In the genomic region with DNA sequence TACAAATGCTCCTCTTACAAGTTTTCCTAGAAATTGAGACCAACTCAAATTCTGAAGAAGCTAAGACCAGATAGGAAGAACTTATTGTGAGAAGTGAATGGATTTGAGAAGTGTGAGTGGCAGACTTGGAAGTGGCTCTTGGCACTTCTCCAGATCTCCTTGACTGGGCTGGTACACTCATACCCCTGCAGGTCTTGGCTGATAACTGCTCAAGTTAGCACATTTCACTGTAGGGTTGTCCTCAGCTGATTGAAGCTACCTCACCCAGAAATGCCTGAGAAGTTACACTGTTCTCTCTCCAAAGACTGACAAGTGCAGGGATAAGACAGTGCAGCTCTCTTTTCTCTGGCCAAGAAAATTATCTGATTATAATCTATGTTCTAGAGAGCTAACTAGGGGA, we compare ENCODE assay signal across 12 cellular contexts. TPM values are rescaled to one million over a fixed set of nuclear protein-coding genes. Genes with fewer than 3 reads are reported as not detected.
DNase-seq lines count a peak whose midpoint lies in the region; ATAC-seq, FAIRE-seq and TF ChIP-seq lines count a peak whose summit lies in the region.
"Had no signal": no experiment of that assay in that cellular context is flagged by ENCODE, and none has a peak within 500 bp of the region (broad histone marks: within the 10 kb centered on the region; RNA-seq: fewer than 3 reads in every experiment).

No MANE protein-coding gene starts in this region.

- DNase-seq in Jurkat, Clone E6-1 (ENCODE audit: low read depth, low spot score) = peak; percentile 4
- DNase-seq in GM12878 (ENCODE audit: low read depth, low spot score) (no peak), lung (ENCODE audit: low spot score) (peak; percentile 59), NCI-H2029 (lab: John Stamatoyannopoulos, UW) (no peak), ovary (no peak), GDM1 (lab: John Stamatoyannopoulos, UW) (no peak)
- no peak for DNase-seq in CD8-positive, alpha-beta memory T cell
- DNase-seq: activated naive CD8-positive, alpha-beta T cell treated with anti-CD3 and anti-CD28 coated beads, Interleukin-2, amount 10 ng/mL, durations not matched to agents 7 days and 5 days; CD8-positive, alpha-beta T cell; naive thymus-derived CD4-positive, alpha-beta T cell had no signal

- H3K4me3 Mint-ChIP-seq in CD8-positive, alpha-beta memory T cell = no peak overlapping the region
- H3K4me3 Mint-ChIP-seq: activated naive CD8-positive, alpha-beta T cell treated with anti-CD3 and anti-CD28 coated beads, Interleukin-2, amount 10 ng/mL, durations not matched to agents 7 days and 5 days; CD8-positive, alpha-beta T cell; naive thymus-derived CD4-positive, alpha-beta T cell had no signal

- CTCF ChIA-PET in GM12878 (lab: Yijun Ruan, JAX) = interaction anchor here (0.8 to 3.2 kb wide), 11 partner anchors 10 to 375 kb away, joined by 3 to 21 read pairs (median 7); a partner anchor contains a TSS
- CTCF ChIA-PET in CD8-positive, alpha-beta memory T cell (lab: Charles Lee) = interaction anchor here (1.6 kb wide), 1 partner anchor 16 kb away, joined by 6 read pairs; a partner anchor contains a TSS

- no peaks in the 10 kb centered on the region for H3K36me3 Mint-ChIP-seq in CD8-positive, alpha-beta memory T cell
- H3K36me3 Mint-ChIP-seq: CD8-positive, alpha-beta T cell had no signal

- H3K27ac ChIP-seq in GM12878 (ENCODE audit: control insufficient read depth, insufficient read depth) = no peak overlapping the region
- peak overlapping the region in 1 of 2 donors; percentile 50 for H3K27ac ChIP-seq in lung (ENCODE audit: low read depth in 1 of 2, low read length in 1 of 2)
- no peak overlapping the region for H3K27ac ChIP-seq in CD8-positive, alpha-beta memory T cell (ENCODE audit: low read depth, low read length)
- H3K27ac ChIP-seq in ovary = no peak overlapping the region

- H3K9me3 ChIP-seq in GM12878 (replicated peaks; ENCODE audit: control insufficient read depth, insufficient read depth, low read length) (no peaks in the 10 kb centered on the region; the same call in 2 of the 3 replicates), lung (ENCODE audit: control insufficient read depth in 2 of 2, insufficient read depth in 1 of 2, low read length in 1 of 2) (no peaks in the 10 kb centered on the region), ovary (no peaks in the 10 kb centered on the region)
- no peaks in the 10 kb centered on the region for H3K9me3 ChIP-seq in CD8-positive, alpha-beta memory T cell (ENCODE audit: low read length)

- no peaks in the 10 kb centered on the region for H3K27me3 ChIP-seq in GM12878 (replicated peaks in 1 of 2; ENCODE audit: control insufficient read depth in 2 of 2, insufficient read depth in 2 of 2, low read length in 1 of 2)
- H3K27me3 ChIP-seq in lung (ENCODE audit: control insufficient read depth, insufficient read depth) = no peaks in the 10 kb centered on the region
- no peaks in the 10 kb centered on the region for H3K27me3 ChIP-seq in CD8-positive, alpha-beta memory T cell (ENCODE audit: insufficient read depth, low read length, poor library complexity, severe bottlenecking)
- H3K27me3 ChIP-seq in ovary = no peaks in the 10 kb centered on the region

- TF ChIP-seq RAD21 in GM12878 (IDR thresholded peaks at IDR 0.05; ENCODE audit: insufficient read depth, low read depth, low read length) = no peak

- no peak for TF ChIP-seq POLR2A in GM12878 (IDR thresholded peaks at IDR 0.05; ENCODE audit: low read depth, low read length)
- TF ChIP-seq POLR2A in ovary (IDR thresholded peaks at IDR 0.05) = no peak

- no peaks in the 10 kb centered on the region for H4K20me1 ChIP-seq in GM12878 (ENCODE audit: control insufficient read depth, insufficient read depth)

- H3K4me1 ChIP-seq in GM12878 (ENCODE audit: control insufficient read depth, insufficient read depth, low read length) (no peaks in the 10 kb centered on the region), lung (ENCODE audit: control insufficient read depth in 2 of 2, insufficient read depth in 2 of 2, low read length in 2 of 2) (peaks cover 1 to 12% of the 10 kb centered on the region in 2 donors), ovary (ENCODE audit: insufficient read depth) (no peaks in the 10 kb centered on the region)
- H3K4me1 ChIP-seq in CD8-positive, alpha-beta memory T cell (ENCODE audit: insufficient read depth, low read length) = no peaks in the 10 kb centered on the region

- SMC1A ChIA-PET in GM12878 (lab: Charles Lee; ENCODE audit: uncharacterized antibody, unreplicated experiment) = interaction anchor here (0.7 to 4.3 kb wide), 17 partner anchors 10 to 129 kb away, joined by 3 to 22 read pairs (median 6); a partner anchor contains a TSS

- H2AFZ ChIP-seq in GM12878 (ENCODE audit: control insufficient read depth, low read depth, low read length) = no peak overlapping the region

- H3K36me3 ChIP-seq in GM12878 (ENCODE audit: control insufficient read depth in 2 of 2, insufficient read depth in 2 of 2, low read length in 1 of 2) (no peaks in the 10 kb centered on the region), lung (ENCODE audit: control insufficient read depth in 2 of 2, insufficient read depth in 2 of 2, low read length in 2 of 2) (no peaks in the 10 kb centered on the region), ovary (no peaks in the 10 kb centered on the region)
- no peaks in the 10 kb centered on the region for H3K36me3 ChIP-seq in CD8-positive, alpha-beta memory T cell (ENCODE audit: insufficient read depth, low read length)

- no peak for TF ChIP-seq EP300 in GM12878 (IDR thresholded peaks at IDR 0.05; ENCODE audit: borderline replicate concordance in 1 of 2, control insufficient read depth in 1 of 2, low read depth in 2 of 2, low read length in 2 of 2)
- no peak for TF ChIP-seq EP300 in ovary (IDR thresholded peaks at IDR 0.05)

- no peaks in the 10 kb centered on the region for H3K4me1 Mint-ChIP-seq in CD8-positive, alpha-beta memory T cell

- no TSS peak for BruUV-seq in GM12878 (replicated peaks; lab: Mats Ljungman, UMichigan)

- TF ChIP-seq CTCF in GM12878 (IDR thresholded peaks at IDR 0.05 in 2 of 3, conservative IDR thresholded peaks at IDR 0.05 in 1 of 3; ENCODE audit: control insufficient read depth in 2 of 3, extremely low read depth in 1 of 3, insufficient read depth in 1 of 3, low read depth in 3 of 3, low read length in 3 of 3) (no peak), lung (IDR thresholded peaks at IDR 0.05; ENCODE audit: control extremely low read depth, extremely low read depth) (no peak), ovary (IDR thresholded peaks at IDR 0.05) (no peak)

- intact Hi-C loops in GM12878 (cut with micrococcal nuclease; ENCODE audit: unreplicated experiment) = no loop called here
- intact Hi-C loops in ovary (cut with DNase I) = no loop called here

- POLR2A ChIA-PET in GM12878 (lab: Charles Lee) = interaction anchor here (0.6 to 1.1 kb wide), 2 partner anchors 10 to 257 kb away, joined by 3 to 4 read pairs; no protein-coding TSS in a partner anchor
- POLR2A ChIA-PET in CD8-positive, alpha-beta memory T cell (lab: Charles Lee) = no interaction called here

- H3K27ac Mint-ChIP-seq in CD8-positive, alpha-beta memory T cell = no peak overlapping the region
- H3K27ac Mint-ChIP-seq: activated naive CD8-positive, alpha-beta T cell treated with anti-CD3 and anti-CD28 coated beads, Interleukin-2, amount 10 ng/mL, durations not matched to agents 7 days and 5 days; CD8-positive, alpha-beta T cell; naive thymus-derived CD4-positive, alpha-beta T cell had no signal

- RAD21 ChIA-PET in GM12878 (lab: Charles Lee; ENCODE audit: unreplicated experiment) = interaction anchor here (0.8 to 3.0 kb wide), 12 partner anchors 9 to 113 kb away, joined by 3 to 23 read pairs (median 5); a partner anchor contains a TSS

- peak; percentile 16 for ATAC-seq in GM18868 (IDR thresholded peaks at IDR 0.05; ENCODE audit: unreplicated experiment)
- ATAC-seq in GM12878 = peak; percentile 52
- ATAC-seq in lung (ENCODE audit: insufficient read depth, low FRiP score) = no peak
- ATAC-seq: CD8-positive, alpha-beta T cell; naive thymus-derived CD4-positive, alpha-beta T cell had no signal

- no peak overlapping the region for H3K4me3 ChIP-seq in Jurkat, Clone E6-1 (ENCODE audit: low read length)
- H3K4me3 ChIP-seq in GM12878 = no peak overlapping the region
- no peak overlapping the region for H3K4me3 ChIP-seq in lung
- no peak overlapping the region for H3K4me3 ChIP-seq in CD8-positive, alpha-beta memory T cell (ENCODE audit: low read length)
- no peak overlapping the region for H3K4me3 ChIP-seq in ovary

- H3K4me2 ChIP-seq in GM12878 (ENCODE audit: control insufficient read depth, insufficient read depth) = no peak overlapping the region

- peaks cover 1 to 3% of the 10 kb centered on the region in 2 donors for H3K27me3 Mint-ChIP-seq in CD8-positive, alpha-beta memory T cell

- FAIRE-seq in GM12878 (lab: Jason Lieb, UNC) = no peak

- H3K9me3 Mint-ChIP-seq in CD8-positive, alpha-beta memory T cell = peaks cover 0 to 4% (median 0%) of the 10 kb centered on the region in 5 donors
- H3K9me3 Mint-ChIP-seq: CD8-positive, alpha-beta T cell had no signal

- no peaks in the 10 kb centered on the region for H3K79me2 ChIP-seq in GM12878 (ENCODE audit: control insufficient read depth, insufficient read depth, low read length)

- in situ Hi-C loops in GM12878 (cut with MboI) = no loop called here

- no peak overlapping the region for H3K9ac ChIP-seq in GM12878 (ENCODE audit: control insufficient read depth, insufficient read depth, low read length)

RNA-seq across cellular contexts. Expression of a gene that starts 16.5 kb away (rescaled TPM):
- not detected for polyA plus RNA-seq in Jurkat, Clone E6-1 (2012; ENCODE audit: insufficient read depth, insufficient read length)
- 11.7 and 14.1 TPM in 2 replicates for total RNA-seq in GM12878 (2013; cell fraction: nucleolus; rRNA removed)
- total RNA-seq in GM12878 (2014; rRNA removed) (9.3 and 11.1 TPM in 2 replicates), GM12878 (2014; rRNA removed; fragmentation: Illumina TruSeq; extraction: Trizol) (8.0 and 8.6 TPM in 2 replicates), GM12878 (2021) (8.9 and 10.7 TPM in 2 replicates), lung (10 to 100 TPM in 1 of 2 donors, 1 to 10 TPM in 1; 7.1 to 29.8 TPM), ovary (100 to 1,000 TPM in 1 of 7 donors, 10 to 100 TPM in 4, 1 to 10 TPM in 2; 1.8 to 258 (median 13.2) TPM)
- polyA plus RNA-seq in GM12878 (2011; ENCODE audit: low read depth) = 0.18 TPM
- polyA plus RNA-seq in GM12878 (2011; rRNA removed) (22.8 and 32.2 TPM in 2 replicates), GM12878 (2014; fragmentation: Illumina TruSeq; extraction: Trizol) (13.0 and 16.8 TPM in 2 replicates), GM12878 (2014; fragmentation: Nextera tagmentation; extraction: Ambion mirVana) (1 to 10 TPM; 3.4 to 3.9 TPM), GM12878 (2014; rRNA removed) (5.5 and 8.2 TPM in 2 replicates), GM12878 (2016; fragmentation: Nextera tagmentation; extraction: Ambion mirVana) (1 to 10 TPM; 8.0 to 8.8 TPM), lung (10 to 100 TPM; 12.6 to 14.2 TPM), ovary (10 to 100 TPM in 1 of 2 donors, 1 to 10 TPM in 1; 9.9 to 21.5 TPM)
- 10.9 and 15.2 TPM in 2 replicates for polyA plus RNA-seq in GM12878 (2011; cell fraction: cytosol; rRNA removed)
- 29.3 and 40.5 TPM in 2 replicates for polyA plus RNA-seq in GM12878 (2011; cell fraction: nucleus; rRNA removed)
- 0.25 and 0.27 TPM in 2 replicates for polyA plus RNA-seq in GM12878 (2012)
- 23.0 and 31.7 TPM in 2 replicates for polyA minus RNA-seq in GM12878 (2011; rRNA and poly(A)+ RNA removed)
- polyA minus RNA-seq in GM12878 (2011; cell fraction: cytosol; rRNA and poly(A)+ RNA removed) = 3.7 and 5.6 TPM in 2 replicates
- 17.3 and 24.4 TPM in 2 replicates for polyA minus RNA-seq in GM12878 (2011; cell fraction: nucleus; rRNA and poly(A)+ RNA removed)
- total RNA-seq in CD8-positive, alpha-beta memory T cell = under 1 TPM in 1 of 2 experiments, not detected in 1; 0.09 TPM
- not detected for polyA plus RNA-seq in CD8-positive, alpha-beta memory T cell
- total RNA-seq: activated naive CD8-positive, alpha-beta T cell treated with anti-CD3 and anti-CD28 coated beads, Interleukin-2, amount 10 ng/mL, durations not matched to agents 7 days and 5 days; CD8-positive, alpha-beta T cell had no signal

RNA-seq across cellular contexts. Expression of a gene that starts 49.2 kb away (rescaled TPM):
- polyA plus RNA-seq in Jurkat, Clone E6-1 (2012; ENCODE audit: insufficient read depth, insufficient read length) = not detected
- 20.9 and 22.7 TPM in 2 replicates for total RNA-seq in GM12878 (2013; cell fraction: nucleolus; rRNA removed)
- total RNA-seq in GM12878 (2014; rRNA removed) (3.6 and 5.4 TPM in 2 replicates), GM12878 (2014; rRNA removed; fragmentation: Illumina TruSeq; extraction: Trizol) (4.3 and 4.9 TPM in 2 replicates), GM12878 (2021) (3.2 and 3.6 TPM in 2 replicates), lung (1 to 10 TPM in 1 of 2 donors, under 1 TPM in 1; 0.26 to 2.0 TPM), ovary (1 to 10 TPM in 1 of 7 donors, under 1 TPM in 4, not detected in 2; 0.12 to 5.2 (median 0.28) TPM)
- 0.56 TPM for polyA plus RNA-seq in GM12878 (2011; ENCODE audit: low read depth)
- polyA plus RNA-seq in GM12878 (2011; rRNA removed) (26.6 and 31.7 TPM in 2 replicates), GM12878 (2014; fragmentation: Illumina TruSeq; extraction: Trizol) (4.9 and 11.1 TPM in 2 replicates), GM12878 (2014; fragmentation: Nextera tagmentation; extraction: Ambion mirVana) (1 to 10 TPM; 3.2 to 3.6 TPM), GM12878 (2014; rRNA removed) (3.7 and 4.6 TPM in 2 replicates), GM12878 (2016; fragmentation: Nextera tagmentation; extraction: Ambion mirVana) (1 to 10 TPM; 4.2 to 4.4 TPM), lung (under 1 TPM; 0.16 to 0.65 TPM), ovary (under 1 TPM; 0.06 to 0.08 TPM)
- 10.6 and 11.5 TPM in 2 replicates for polyA plus RNA-seq in GM12878 (2011; cell fraction: cytosol; rRNA removed)
- 7.1 and 8.4 TPM in 2 replicates for polyA plus RNA-seq in GM12878 (2011; cell fraction: nucleus; rRNA removed)
- polyA plus RNA-seq in GM12878 (2012) = 0.30 and 0.69 TPM in 2 replicates
- polyA minus RNA-seq in GM12878 (2011; rRNA and poly(A)+ RNA removed) = 13.3 and 15.7 TPM in 2 replicates
- polyA minus RNA-seq in GM12878 (2011; cell fraction: cytosol; rRNA and poly(A)+ RNA removed) = 4.3 and 4.6 TPM in 2 replicates
- polyA minus RNA-seq in GM12878 (2011; cell fraction: nucleus; rRNA and poly(A)+ RNA removed) = 6.8 and 13.8 TPM in 2 replicates
- not detected for total RNA-seq in CD8-positive, alpha-beta memory T cell
- not detected for polyA plus RNA-seq in CD8-positive, alpha-beta memory T cell
- total RNA-seq: activated CD8-positive, alpha-beta memory T cell treated with anti-CD3 and anti-CD28 coated beads for 36 hours; activated naive CD8-positive, alpha-beta T cell treated with anti-CD3 and anti-CD28 coated beads, Interleukin-2, amount 10 ng/mL, durations not matched to agents 7 days and 5 days; CD8-positive, alpha-beta T cell; naive thymus-derived CD4-positive, alpha-beta T cell had no signal
- polyA plus RNA-seq: naive thymus-derived CD4-positive, alpha-beta T cell had no signal

Comparison
In these comparisons a context has a peak if more than half of its experiments do, and no peak if none do; other contexts are left out.
1. DNase-seq: peak in Jurkat, Clone E6-1 (single experiment) and lung (single experiment); none in GM12878 (single experiment), CD8-positive, alpha-beta memory T cell (0 of 5), NCI-H2029 (single experiment), ovary (0 of 5) and GDM1 (single experiment).